Comparison of ENCODE assay signal across 19 cellular contexts in the genomic region with DNA sequence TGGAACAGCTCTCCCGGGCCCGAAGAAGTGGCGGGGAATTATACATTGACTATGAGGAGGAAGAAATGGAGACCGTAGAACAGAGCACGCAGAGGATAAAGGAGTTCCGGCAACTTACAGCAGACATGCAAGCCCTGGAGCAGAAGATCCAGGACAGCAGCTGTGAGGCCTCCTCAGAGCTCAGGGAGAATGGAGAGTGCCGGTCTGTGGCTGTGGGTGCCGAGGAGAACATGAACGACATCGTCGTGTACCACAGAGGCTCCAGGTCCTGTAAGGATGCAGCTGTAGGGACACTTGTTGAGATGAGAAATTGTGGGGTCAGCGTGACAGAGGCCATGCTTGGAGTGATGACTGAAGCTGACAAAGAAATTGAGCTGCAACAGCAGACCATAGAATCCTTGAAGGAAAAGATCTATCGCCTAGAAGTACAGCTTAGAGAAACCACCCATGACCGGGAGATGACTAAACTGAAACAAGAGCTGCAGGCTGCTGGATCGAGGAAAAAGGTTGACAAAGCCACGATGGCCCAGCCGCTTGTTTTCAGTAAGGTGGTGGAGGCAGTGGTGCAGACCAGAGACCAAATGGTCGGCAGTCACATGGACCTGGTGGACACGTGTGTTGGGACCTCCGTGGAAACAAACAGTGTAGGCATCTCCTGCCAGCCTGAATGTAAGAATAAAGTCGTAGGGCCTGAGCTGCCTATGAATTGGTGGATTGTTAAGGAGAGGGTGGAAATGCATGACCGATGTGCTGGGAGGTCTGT.
DNase-seq lines count a peak whose midpoint lies in the region; TF ChIP-seq lines count a peak whose summit lies in the region.
"Had no signal": no experiment of that assay in that cellular context is flagged by ENCODE, and none has a peak within 500 bp of the region (broad histone marks: within the 10 kb centered on the region; RNA-seq: fewer than 3 reads in every experiment).

No MANE protein-coding gene starts in this region.

- peaks cover 84% of the 10 kb centered on the region for H3K4me1 Mint-ChIP-seq in HFFc6 (ENCODE audit: low read depth)

- H3K36me3 Mint-ChIP-seq in HFFc6 (ENCODE audit: low read depth), result peaks cover 43% of the 10 kb centered on the region

- no peak for TF ChIP-seq CTCF in HFFc6 (IDR thresholded peaks at IDR 0.05)

- DNase-seq in HFFc6, result no peak
- DNase-seq in myocyte (ENCODE audit: low read depth), result peak; percentile 67
- peak in 2 of 49 donors; percentile 22 to 30 for DNase-seq in substantia nigra (lab: John Stamatoyannopoulos, UW)
- DNase-seq in stimulated activated CD4-positive, alpha-beta T cell treated with anti-CD3 and anti-CD28 coated beads, Interleukin-15, amount 100 ng/mL, for 24 hours, result no peak
- DNase-seq in SKM-1 (lab: John Stamatoyannopoulos, UW; ENCODE audit: unreplicated experiment), result no peak
- no peak for DNase-seq in activated CD4-positive, alpha-beta T cell treated with anti-CD3 and anti-CD28 coated beads for 48 hours
- DNase-seq: activated CD8-positive, alpha-beta T cell treated with anti-CD3 and anti-CD28 coated beads for 36 hours; DMS79 treated with DMSO at 0.1 percent for 48 hours; endodermal cell; H7; kidney glomerular epithelial cell; NCI-H187; spleen; stimulated activated CD4-positive, alpha-beta T cell treated with anti-CD3 and anti-CD28 coated beads, Interleukin-4, amount 100 ng/mL, for 4 hours had no signal

- H3K27ac Mint-ChIP-seq in HFFc6, result peak overlapping the region; percentile 35
- H3K27ac Mint-ChIP-seq: activated CD8-positive, alpha-beta T cell treated with anti-CD3 and anti-CD28 coated beads for 36 hours; endodermal cell; nephron; progenitor cell of endocrine pancreas had no signal

- H3K27ac ChIP-seq in angular gyrus (ENCODE audit: low read depth, low read length) (peak overlapping the region; percentile 47), substantia nigra (ENCODE audit: low read depth, low read length, poor library complexity, severe bottlenecking) (peak overlapping the region; percentile 1)
- H3K27ac ChIP-seq: KMS-11, SK-N-MC, spleen had no signal

- H3K9me3 Mint-ChIP-seq in HFFc6, result no peaks in the 10 kb centered on the region
- H3K9me3 Mint-ChIP-seq: activated CD8-positive, alpha-beta T cell treated with anti-CD3 and anti-CD28 coated beads for 36 hours; endodermal cell; nephron had no signal

- H3K27me3 Mint-ChIP-seq in HFFc6 (ENCODE audit: insufficient read depth), result no peaks in the 10 kb centered on the region; the same call in 1 of the 2 replicates
- H3K27me3 Mint-ChIP-seq: progenitor cell of endocrine pancreas had no signal

- no peak overlapping the region for H3K4me3 Mint-ChIP-seq in HFFc6
- H3K4me3 Mint-ChIP-seq: activated CD8-positive, alpha-beta T cell treated with anti-CD3 and anti-CD28 coated beads for 36 hours; endodermal cell had no signal
